In the genomic region with DNA sequence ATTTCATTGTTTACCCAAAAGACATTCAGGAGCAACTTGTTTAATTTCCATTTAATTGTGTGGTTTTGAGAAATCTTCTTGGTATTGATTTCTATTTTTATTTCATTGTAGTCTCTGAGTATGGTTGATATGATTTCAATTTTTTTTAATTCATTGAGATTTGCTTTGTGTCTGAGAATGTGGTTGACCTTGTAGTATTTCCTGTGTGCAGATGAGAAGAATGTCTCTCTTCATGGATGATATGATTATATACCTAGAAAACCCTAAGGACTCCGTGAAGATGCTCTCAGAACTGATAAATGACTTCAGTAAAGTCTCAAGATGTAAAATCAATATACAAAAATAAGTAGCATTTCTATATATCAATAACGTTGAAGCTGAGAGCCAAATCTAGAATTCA, we compare ENCODE assay signal across 17 cellular contexts.
"Had no signal": no experiment of that assay in that cellular context is flagged by ENCODE, and none has a peak within 500 bp of the region (broad histone marks: within the 10 kb centered on the region; RNA-seq: fewer than 3 reads in every experiment).

No MANE protein-coding gene starts in this region.

- H3K36me3 ChIP-seq: colonic mucosa, esophagus muscularis mucosa had no signal

- H3K27ac Mint-ChIP-seq: activated CD4-positive, alpha-beta memory T cell treated with anti-CD3 and anti-CD28 coated beads, Interleukin-2, amount 10 ng/mL, durations not matched to agents 7 days and 5 days; activated CD8-positive, alpha-beta memory T cell treated with anti-CD3 and anti-CD28 coated beads, Interleukin-2, amount 10 ng/mL, durations not matched to agents 7 days and 5 days; activated naive CD8-positive, alpha-beta T cell; memory B cell; natural killer cell treated with Interleukin-12 subunit alpha and Interleukin-12 subunit beta and Interleukin-15 and Interleukin-18, amount 100 ng/mL, for 72 hours; progenitor cell of endocrine pancreas; stimulated activated naive B cell treated with anti-CD40 and anti-IgM and Interleukin-4, amounts not matched to agents 10 μg/mL and 1 μg/mL and 100 μg/mL, for 72 hours had no signal

- H3K4me3 ChIP-seq: colonic mucosa, esophagus muscularis mucosa, hepatocyte had no signal

- H3K36me3 Mint-ChIP-seq: activated CD8-positive, alpha-beta memory T cell treated with anti-CD3 and anti-CD28 coated beads, Interleukin-2, amount 10 ng/mL, durations not matched to agents 7 days and 5 days; activated naive CD8-positive, alpha-beta T cell; memory B cell; stimulated activated naive B cell treated with anti-CD40 and anti-IgM and Interleukin-4, amounts not matched to agents 10 μg/mL and 1 μg/mL and 100 μg/mL, for 72 hours had no signal

- H3K4me1 Mint-ChIP-seq: activated CD4-positive, alpha-beta memory T cell treated with anti-CD3 and anti-CD28 coated beads, Interleukin-2, amount 10 ng/mL, durations not matched to agents 7 days and 5 days; activated CD8-positive, alpha-beta memory T cell treated with anti-CD3 and anti-CD28 coated beads, Interleukin-2, amount 10 ng/mL, durations not matched to agents 7 days and 5 days; memory B cell; stimulated activated naive B cell treated with anti-CD40 and anti-IgM and Interleukin-4, amounts not matched to agents 10 μg/mL and 1 μg/mL and 100 μg/mL, for 72 hours had no signal

- H2AFZ ChIP-seq: hepatocyte had no signal

- DNase-seq: activated CD4-positive, alpha-beta memory T cell treated with anti-CD3 and anti-CD28 coated beads, Interleukin-2, amount 10 ng/mL, durations not matched to agents 7 days and 5 days; activated CD4-positive, alpha-beta T cell treated with anti-CD3 and anti-CD28 coated beads for 48 hours; activated CD4-positive, CD25-positive, alpha-beta regulatory T cell; activated CD8-positive, alpha-beta memory T cell treated with anti-CD3 and anti-CD28 coated beads, Interleukin-2, amount 10 ng/mL, durations not matched to agents 7 days and 5 days; caudate nucleus; colonic mucosa; islet precursor cell; nucleus accumbens; stimulated activated naive B cell treated with anti-CD40 and anti-IgM and Interleukin-4, amounts not matched to agents 10 μg/mL and 1 μg/mL and 100 μg/mL, for 72 hours; T1000 had no signal

- H3K27me3 ChIP-seq: colonic mucosa, esophagus muscularis mucosa, hepatocyte had no signal

- H3K4me1 ChIP-seq: colonic mucosa, esophagus muscularis mucosa had no signal

- H3K4me3 Mint-ChIP-seq: activated CD4-positive, alpha-beta memory T cell treated with anti-CD3 and anti-CD28 coated beads, Interleukin-2, amount 10 ng/mL, durations not matched to agents 7 days and 5 days; activated CD8-positive, alpha-beta memory T cell treated with anti-CD3 and anti-CD28 coated beads, Interleukin-2, amount 10 ng/mL, durations not matched to agents 7 days and 5 days; activated naive CD8-positive, alpha-beta T cell; memory B cell; natural killer cell treated with Interleukin-12 subunit alpha and Interleukin-12 subunit beta and Interleukin-15 and Interleukin-18, amount 100 ng/mL, for 72 hours; stimulated activated naive B cell treated with anti-CD40 and anti-IgM and Interleukin-4, amounts not matched to agents 10 μg/mL and 1 μg/mL and 100 μg/mL, for 72 hours had no signal

- ATAC-seq: activated CD8-positive, alpha-beta memory T cell treated with anti-CD3 and anti-CD28 coated beads, Interleukin-2, amount 10 ng/mL, durations not matched to agents 7 days and 5 days; left lobe of liver; natural killer cell treated with Interleukin-12 subunit alpha and Interleukin-12 subunit beta and Interleukin-15 and Interleukin-18, amount 100 ng/mL, for 72 hours; stimulated activated naive B cell treated with anti-CD40 and anti-IgM and Interleukin-4, amounts not matched to agents 10 μg/mL and 1 μg/mL and 100 μg/mL, for 72 hours had no signal

- H3K9me3 ChIP-seq: colonic mucosa, esophagus muscularis mucosa had no signal

- H3K27me3 Mint-ChIP-seq: activated CD4-positive, alpha-beta memory T cell treated with anti-CD3 and anti-CD28 coated beads, Interleukin-2, amount 10 ng/mL, durations not matched to agents 7 days and 5 days; activated CD8-positive, alpha-beta memory T cell treated with anti-CD3 and anti-CD28 coated beads, Interleukin-2, amount 10 ng/mL, durations not matched to agents 7 days and 5 days; activated naive CD8-positive, alpha-beta T cell; memory B cell; natural killer cell treated with Interleukin-12 subunit alpha and Interleukin-12 subunit beta and Interleukin-15 and Interleukin-18, amount 100 ng/mL, for 72 hours; progenitor cell of endocrine pancreas; stimulated activated naive B cell treated with anti-CD40 and anti-IgM and Interleukin-4, amounts not matched to agents 10 μg/mL and 1 μg/mL and 100 μg/mL, for 72 hours had no signal

- H3K27ac ChIP-seq: colonic mucosa, esophagus muscularis mucosa had no signal

- H3K79me2 ChIP-seq: hepatocyte had no signal
